ENCODE assay signal across 1 cellular context in genomic region chr17:42809250-42809649, GRCh38.
TF ChIP-seq lines count a peak whose summit lies in the region.

No MANE protein-coding gene starts in this region.

TF ChIP-seq in SK-N-SH, 30 proteins besides CTCF, POLR2A, EP300 and RAD21 (continued from another document):
- no peak for TF ChIP-seq MXI1 (IDR thresholded peaks at IDR 0.05; ENCODE audit: low read depth, low read length)
- 0 out of 2 replicates have a peak, but pooled peaks have one; percentile 12 for TF ChIP-seq GABPA (IDR thresholded peaks at IDR 0.05; ENCODE audit: low read depth)
- TF ChIP-seq JUND (IDR thresholded peaks at IDR 0.05) = peak; percentile 52; the same call in 1 of the 2 replicates
- peak; percentile 56; the same call in 1 of the 2 replicates for TF ChIP-seq MAX (IDR thresholded peaks at IDR 0.05; ENCODE audit: low read depth)
- TF ChIP-seq YY1 (IDR thresholded peaks at IDR 0.05; ENCODE audit: low read depth) = no peak
- TF ChIP-seq NFIC (IDR thresholded peaks at IDR 0.05; ENCODE audit: borderline replicate concordance) = peak; percentile 71
- TF ChIP-seq ZBTB33 (IDR thresholded peaks at IDR 0.05; ENCODE audit: borderline replicate concordance, low read depth) = no peak
- TF ChIP-seq NRF1 (IDR thresholded peaks at IDR 0.05; ENCODE audit: low read depth, low read length) = no peak
- no peak for TF ChIP-seq TAF1 (IDR thresholded peaks at IDR 0.05; ENCODE audit: borderline replicate concordance, low read depth, low read length)
- TF ChIP-seq REST (IDR thresholded peaks at IDR 0.05; ENCODE audit: low read depth, low read length) = no peak
- no peak for TF ChIP-seq CHD2 (IDR thresholded peaks at IDR 0.05; ENCODE audit: low read length, partially characterized antibody)
- TF ChIP-seq FOXJ3 (CRISPR knock-in tag; IDR thresholded peaks at IDR 0.05) = no peak
- no peak for TF ChIP-seq RXRA (IDR thresholded peaks at IDR 0.05; ENCODE audit: borderline replicate concordance, low read depth)
- no peak for TF ChIP-seq RCOR1 (IDR thresholded peaks at IDR 0.05; ENCODE audit: low read length)
- no peak for TF ChIP-seq TEAD4 (IDR thresholded peaks at IDR 0.05; ENCODE audit: borderline replicate concordance, insufficient read depth)
- TF ChIP-seq GATA2 (CRISPR knock-in tag; IDR thresholded peaks at IDR 0.05) = no peak
- no peak for TF ChIP-seq EZH2phosphoT487 (IDR thresholded peaks at IDR 0.05; ENCODE audit: borderline replicate concordance, low read depth)
- TF ChIP-seq POLR2AphosphoS5 (IDR thresholded peaks at IDR 0.05; ENCODE audit: low read depth, low read length) = no peak
- TF ChIP-seq FOXM1 (IDR thresholded peaks at IDR 0.05; ENCODE audit: low read depth) = no peak
- TF ChIP-seq IRF3 (IDR thresholded peaks at IDR 0.05; ENCODE audit: low read depth, low read length) = no peak
